In the genomic region with DNA sequence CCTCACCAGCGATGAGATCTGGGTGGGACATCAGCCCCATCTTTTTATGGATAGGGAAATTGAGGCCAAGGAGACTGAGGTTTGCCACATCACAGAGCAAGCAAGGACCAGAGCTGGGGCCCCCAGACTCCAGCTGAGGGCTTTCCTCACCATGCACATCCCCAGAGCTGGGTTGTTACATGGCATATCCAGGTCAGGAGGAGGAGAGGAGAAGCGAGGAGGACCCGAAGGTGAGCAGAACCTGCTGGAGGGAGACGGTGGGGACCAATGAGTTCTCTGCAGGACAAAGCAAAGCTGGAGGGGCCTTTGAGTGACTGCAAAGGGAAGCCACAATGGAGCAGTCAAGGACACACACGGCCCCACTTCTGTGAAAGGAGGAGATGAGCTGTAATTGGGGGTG, we compare ENCODE assay signal across 19 cellular contexts.
DNase-seq lines count a peak whose midpoint lies in the region; ATAC-seq and TF ChIP-seq lines count a peak whose summit lies in the region.
"Had no signal": no experiment of that assay in that cellular context is flagged by ENCODE, and none has a peak within 500 bp of the region (broad histone marks: within the 10 kb centered on the region; RNA-seq: fewer than 3 reads in every experiment).

No MANE protein-coding gene starts in this region.

- intact Hi-C loops in ovary (cut with DNase I) = no loop called here

- H2AFZ ChIP-seq in H9 (ENCODE audit: low read length) (no peak overlapping the region), neuronal stem cell (ENCODE audit: low read length) (no peak overlapping the region)
- H2AFZ ChIP-seq: GM23248 had no signal

- H3K4me2 ChIP-seq in H9 (ENCODE audit: insufficient read depth, insufficient read length, low read length) (no peak overlapping the region), neuronal stem cell (ENCODE audit: insufficient read depth, low read length, poor library complexity, severe bottlenecking) (no peak overlapping the region)

- H3T11ph ChIP-seq in H9 (ENCODE audit: low read length) = no peak overlapping the region

- H2AK5ac ChIP-seq in H9 (ENCODE audit: insufficient read length, low read length) = no peak overlapping the region
- no peak overlapping the region for H2AK5ac ChIP-seq in neuronal stem cell (ENCODE audit: low read depth, low read length)

- no peaks in the 10 kb centered on the region for H3K36me3 ChIP-seq in SK-N-MC (ENCODE audit: insufficient read depth, low read length)
- no peaks in the 10 kb centered on the region for H3K36me3 ChIP-seq in endodermal cell (ENCODE audit: control insufficient read depth, insufficient read depth, low read length)
- H3K36me3 ChIP-seq in neuronal stem cell (replicated peaks in 1 of 2; ENCODE audit: control insufficient read depth in 2 of 2, insufficient read depth in 2 of 2, low read length in 2 of 2) = no peaks in the 10 kb centered on the region
- H3K36me3 ChIP-seq in ovary = no peaks in the 10 kb centered on the region
- H3K36me3 ChIP-seq: BLaER1 had no signal

- H3K18ac ChIP-seq in H9 (ENCODE audit: insufficient read length, low read depth, low read length) = no peak overlapping the region
- no peak overlapping the region for H3K18ac ChIP-seq in neuronal stem cell (ENCODE audit: low read length)

- 0 out of 2 replicates have a peak, but pooled peaks cover 2% of the 10 kb centered on the region for H3K4me1 ChIP-seq in H9 (ENCODE audit: insufficient read depth, low read length)
- H3K4me1 ChIP-seq in endodermal cell (ENCODE audit: control insufficient read depth, insufficient read depth, low read length) = peaks cover 27% of the 10 kb centered on the region
- peaks cover 0 to 13% of the 10 kb centered on the region in 2 donors for H3K4me1 ChIP-seq in neuronal stem cell (ENCODE audit: control insufficient read depth in 2 of 2, insufficient read depth in 1 of 2, low read depth in 1 of 2, low read length in 2 of 2)
- H3K4me1 ChIP-seq in ovary (ENCODE audit: insufficient read depth) = no peaks in the 10 kb centered on the region

- no peak for TF ChIP-seq POLR2A in ovary (IDR thresholded peaks at IDR 0.05)

- H3K27me3 ChIP-seq in H9 (ENCODE audit: insufficient read depth, low read length) (no peaks in the 10 kb centered on the region), endodermal cell (ENCODE audit: control insufficient read depth, insufficient read depth, low read length, poor library complexity, severe bottlenecking) (no peaks in the 10 kb centered on the region), neuronal stem cell (ENCODE audit: control insufficient read depth in 3 of 3, insufficient read depth in 3 of 3, low read depth in 1 of 3, low read length in 3 of 3) (peaks cover 0 to 8% (median 0%) of the 10 kb centered on the region in 3 experiments), ovary (no peaks in the 10 kb centered on the region)
- H3K27me3 ChIP-seq: BLaER1 had no signal

- no peak overlapping the region for H3K9ac ChIP-seq in H9 (ENCODE audit: extremely low read depth, insufficient read length, low read length)
- H3K9ac ChIP-seq in SK-N-MC (ENCODE audit: insufficient read length) = no peak overlapping the region
- no peak overlapping the region for H3K9ac ChIP-seq in endodermal cell (ENCODE audit: extremely low read depth, low read length, poor library complexity, severe bottlenecking)
- no peak overlapping the region for H3K9ac ChIP-seq in neuronal stem cell (ENCODE audit: low read depth, low read length, poor library complexity)
- H3K9ac ChIP-seq: BLaER1, GM23248 had no signal

- H3K4me3 Mint-ChIP-seq in H9 (no peak overlapping the region; a peak in 1 of 5 replicates), endodermal cell (no peak overlapping the region)
- H3K4me3 Mint-ChIP-seq: CD14-positive monocyte; CD4-positive, alpha-beta memory T cell; HFFc6 had no signal

- H3K79me1 ChIP-seq in H9 (ENCODE audit: insufficient read depth, low read depth, low read length, poor library complexity, severe bottlenecking) = no peaks in the 10 kb centered on the region
- no peaks in the 10 kb centered on the region for H3K79me1 ChIP-seq in neuronal stem cell (ENCODE audit: low read depth, low read length)

- H3K27ac ChIP-seq in H9 (ENCODE audit: insufficient read length, low read depth, low read length) = no peak overlapping the region
- peak overlapping the region; percentile 93 for H3K27ac ChIP-seq in SK-N-MC
- no peak overlapping the region for H3K27ac ChIP-seq in endodermal cell (ENCODE audit: low read depth, low read length)
- H3K27ac ChIP-seq in neuronal stem cell (replicated peaks; ENCODE audit: low read length) = no peak overlapping the region
- H3K27ac ChIP-seq in ovary = no peak overlapping the region
- H3K27ac ChIP-seq: BLaER1, GM23248 had no signal

- H3K36me3 Mint-ChIP-seq in H9 (ENCODE audit: insufficient read depth in 1 of 3, low read depth in 3 of 3) = peaks cover 0 to 2% (median 0%) of the 10 kb centered on the region in 3 experiments; a peak in 1 of 7 replicates
- peaks cover 10% of the 10 kb centered on the region for H3K36me3 Mint-ChIP-seq in endodermal cell (ENCODE audit: low read depth)
- H3K36me3 Mint-ChIP-seq: CD14-positive monocyte; CD4-positive, alpha-beta memory T cell; IgD-negative memory B cell had no signal

- TF ChIP-seq CTCF in H9 (conservative IDR thresholded peaks at IDR 0.05) = no peak
- no peak for TF ChIP-seq CTCF in endodermal cell (conservative IDR thresholded peaks at IDR 0.05)
- no peak for TF ChIP-seq CTCF in ovary (IDR thresholded peaks at IDR 0.05)
- TF ChIP-seq CTCF in omental fat pad (IDR thresholded peaks at IDR 0.05) = no peak

- no CpG with 5 or more reads among the region's 5 CpGs for WGBS in H9 (ENCODE audit: extremely low coverage, insufficient read length, low lambda C conversion rate)
- WGBS in endodermal cell (ENCODE audit: insufficient coverage in 1 of 2, insufficient read length in 1 of 2), 2 experiments = 94% methylated on average over 5 of the region's 5 CpGs; no CpG with 5 or more reads in 1 of the 2 experiments
- WGBS in neuronal stem cell (ENCODE audit: extremely low coverage in 2 of 2, insufficient read length in 2 of 2, insufficient replicate concordance in 1 of 2), 2 donors = no CpG with 5 or more reads among the region's 5 CpGs
- WGBS in ovary, 3 donors = 43 to 45% (median 44%) methylated on average over 5 of the region's 5 CpGs

- no peak for ATAC-seq in GM19452 (IDR thresholded peaks at IDR 0.05; ENCODE audit: unreplicated experiment)
- ATAC-seq in omental fat pad (ENCODE audit: low FRiP score) = no peak
- ATAC-seq: HCT116, HepG2 had no signal

- H2BK5ac ChIP-seq in H9 (ENCODE audit: insufficient read length, low read length) (no peak overlapping the region), neuronal stem cell (ENCODE audit: low read length) (peak overlapping the region; percentile 69)

- H4K91ac ChIP-seq in H9 (ENCODE audit: insufficient read length, low read depth, low read length) = no peak overlapping the region
- no peak overlapping the region for H4K91ac ChIP-seq in neuronal stem cell (ENCODE audit: low read depth, low read length, poor library complexity)

- no peak overlapping the region for H4K5ac ChIP-seq in H9 (ENCODE audit: insufficient read length, low read depth, low read length)

- H2BK15ac ChIP-seq in H9 (ENCODE audit: low read depth, low read length) (no peak overlapping the region), neuronal stem cell (ENCODE audit: low read length) (no peak overlapping the region)

- H4K20me1 ChIP-seq in H9 (ENCODE audit: control insufficient read depth, insufficient read depth, insufficient read length) = no peaks in the 10 kb centered on the region
- H4K20me1 ChIP-seq: BLaER1 had no signal

- H3K4ac ChIP-seq in H9 (ENCODE audit: low read depth, low read length) (no peak overlapping the region), neuronal stem cell (ENCODE audit: low read length) (no peak overlapping the region)

- no peak for DNase-seq in H9
- no peak for DNase-seq in SK-N-MC (ENCODE audit: low read depth, low spot score)
- no peak for DNase-seq in endodermal cell
- DNase-seq in neuronal stem cell (ENCODE audit: low spot score) = no peak
- DNase-seq in ovary = no peak
- no peak for DNase-seq in activated CD4-positive, alpha-beta T cell treated with anti-CD3 and anti-CD28 coated beads for 4 hours
- no peak for DNase-seq in omental fat pad (ENCODE audit: low spot score)
- DNase-seq: 8988T; CD4-positive, alpha-beta memory T cell; DMS79; GDM1; GM23248; HFFc6 had no signal

- H3K23ac ChIP-seq in H9 (ENCODE audit: insufficient read length, low read depth, low read length) (no peak overlapping the region), neuronal stem cell (ENCODE audit: low read depth, low read length, poor library complexity) (no peak overlapping the region)

- no peaks in the 10 kb centered on the region for H3K79me2 ChIP-seq in H9 (ENCODE audit: insufficient read depth, low read length)

- peaks cover 24 to 31% of the 10 kb centered on the region in 2 experiments for H3K4me1 Mint-ChIP-seq in H9
- H3K4me1 Mint-ChIP-seq in endodermal cell = peaks cover 55% of the 10 kb centered on the region
- H3K4me1 Mint-ChIP-seq: CD14-positive monocyte; CD4-positive, alpha-beta memory T cell had no signal

- H3K27me3 Mint-ChIP-seq in H9 (ENCODE audit: low read depth) (peaks cover 2% of the 10 kb centered on the region), endodermal cell (ENCODE audit: insufficient read depth) (no peaks in the 10 kb centered on the region)

- H3K9me3 Mint-ChIP-seq in H9 = no peaks in the 10 kb centered on the region; a peak in 1 of 5 replicates
- peaks cover 7% of the 10 kb centered on the region for H3K9me3 Mint-ChIP-seq in endodermal cell

- H3K4me3 ChIP-seq in SK-N-MC (no peak overlapping the region), endodermal cell (ENCODE audit: low read length) (no peak overlapping the region), neuronal stem cell (ENCODE audit: low read length in 2 of 2) (no peak overlapping the region), ovary (no peak overlapping the region)
- H3K4me3 ChIP-seq: BLaER1, GM23248 had no signal

- H4K8ac ChIP-seq in H9 (replicated peaks; ENCODE audit: insufficient read length, low read depth, low read length) (no peak overlapping the region), neuronal stem cell (ENCODE audit: low read depth, low read length) (no peak overlapping the region)

- H2BK120ac ChIP-seq in H9 (ENCODE audit: low read depth, low read length, poor library complexity, severe bottlenecking) (no peak overlapping the region), neuronal stem cell (ENCODE audit: low read depth, low read length) (no peak overlapping the region)

- H3K14ac ChIP-seq in H9 (ENCODE audit: insufficient read depth, low read length) (peak overlapping the region; percentile 16; the same call in 1 of the 2 replicates), neuronal stem cell (ENCODE audit: low read length) (no peak overlapping the region)

- H3K27ac Mint-ChIP-seq in H9 (no peak overlapping the region; a peak in 2 of 7 replicates), endodermal cell (peak overlapping the region; percentile 97)
- H3K27ac Mint-ChIP-seq: CD4-positive, alpha-beta memory T cell; HFFc6 had no signal

- TF ChIP-seq EP300 in ovary (IDR thresholded peaks at IDR 0.05) = no peak

- H3K23me2 ChIP-seq in H9 (ENCODE audit: insufficient read length, low read depth, low read length, poor library complexity, severe bottlenecking) = no peaks in the 10 kb centered on the region

- H3K9me3 ChIP-seq in H9 (ENCODE audit: control insufficient read depth, low read depth, low read length) = no peaks in the 10 kb centered on the region
- H3K9me3 ChIP-seq in SK-N-MC (ENCODE audit: low read depth, low read length) = no peaks in the 10 kb centered on the region
- H3K9me3 ChIP-seq in endodermal cell (ENCODE audit: control insufficient read depth, low read length) = peaks cover 8% of the 10 kb centered on the region
- peaks cover 0 to 2% of the 10 kb centered on the region in 2 donors for H3K9me3 ChIP-seq in neuronal stem cell (replicated peaks in 1 of 2; ENCODE audit: control insufficient read depth in 2 of 2, insufficient read depth in 1 of 2, low read depth in 1 of 2, low read length in 2 of 2)
- H3K9me3 ChIP-seq in ovary = no peaks in the 10 kb centered on the region
- H3K9me3 ChIP-seq: BLaER1 had no signal

- no peak overlapping the region for H2BK12ac ChIP-seq in H9 (ENCODE audit: insufficient read length, low read depth, low read length)
- no peak overlapping the region for H2BK12ac ChIP-seq in neuronal stem cell (ENCODE audit: low read length)

- no peak overlapping the region for H2BK20ac ChIP-seq in H9 (ENCODE audit: low read depth, low read length, poor library complexity, severe bottlenecking)

- no peak overlapping the region for H3K56ac ChIP-seq in H9 (ENCODE audit: insufficient read length, low read depth, low read length)
